1 cellular context compared by ENCODE assay signal in the genomic region with DNA sequence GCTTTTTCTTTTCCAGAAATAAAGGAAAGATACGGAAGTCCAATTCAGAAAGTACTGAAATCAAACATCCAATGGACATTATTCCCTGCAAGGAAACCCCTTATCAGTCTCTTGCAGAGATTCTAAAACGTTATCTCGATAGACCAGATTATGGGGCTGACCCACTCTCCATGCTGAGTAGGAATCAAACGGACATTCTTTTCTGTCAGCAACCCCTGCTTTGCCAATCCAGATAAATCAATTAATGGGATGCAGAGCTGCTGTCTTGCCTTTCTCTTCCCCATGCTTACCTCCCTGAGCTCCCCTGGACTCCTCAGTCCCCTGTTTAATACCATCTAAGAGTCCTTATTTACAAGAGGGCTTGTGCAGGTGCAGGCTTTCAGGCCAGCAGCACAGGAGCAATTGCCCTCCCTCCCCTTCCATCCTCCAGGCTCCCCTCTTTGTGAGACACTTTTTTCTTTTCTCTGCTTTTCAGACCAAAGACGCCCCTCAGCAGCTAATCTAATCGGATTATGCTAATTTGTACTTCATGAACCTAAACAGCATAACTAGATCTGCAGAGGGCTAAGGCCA.
TF ChIP-seq lines count a peak whose summit lies in the region.

No MANE protein-coding gene starts in this region.

TF ChIP-seq in WTC11, 78 proteins besides CTCF, POLR2A, EP300 and RAD21 (continued from another document):
- TF ChIP-seq, protein P1, sequence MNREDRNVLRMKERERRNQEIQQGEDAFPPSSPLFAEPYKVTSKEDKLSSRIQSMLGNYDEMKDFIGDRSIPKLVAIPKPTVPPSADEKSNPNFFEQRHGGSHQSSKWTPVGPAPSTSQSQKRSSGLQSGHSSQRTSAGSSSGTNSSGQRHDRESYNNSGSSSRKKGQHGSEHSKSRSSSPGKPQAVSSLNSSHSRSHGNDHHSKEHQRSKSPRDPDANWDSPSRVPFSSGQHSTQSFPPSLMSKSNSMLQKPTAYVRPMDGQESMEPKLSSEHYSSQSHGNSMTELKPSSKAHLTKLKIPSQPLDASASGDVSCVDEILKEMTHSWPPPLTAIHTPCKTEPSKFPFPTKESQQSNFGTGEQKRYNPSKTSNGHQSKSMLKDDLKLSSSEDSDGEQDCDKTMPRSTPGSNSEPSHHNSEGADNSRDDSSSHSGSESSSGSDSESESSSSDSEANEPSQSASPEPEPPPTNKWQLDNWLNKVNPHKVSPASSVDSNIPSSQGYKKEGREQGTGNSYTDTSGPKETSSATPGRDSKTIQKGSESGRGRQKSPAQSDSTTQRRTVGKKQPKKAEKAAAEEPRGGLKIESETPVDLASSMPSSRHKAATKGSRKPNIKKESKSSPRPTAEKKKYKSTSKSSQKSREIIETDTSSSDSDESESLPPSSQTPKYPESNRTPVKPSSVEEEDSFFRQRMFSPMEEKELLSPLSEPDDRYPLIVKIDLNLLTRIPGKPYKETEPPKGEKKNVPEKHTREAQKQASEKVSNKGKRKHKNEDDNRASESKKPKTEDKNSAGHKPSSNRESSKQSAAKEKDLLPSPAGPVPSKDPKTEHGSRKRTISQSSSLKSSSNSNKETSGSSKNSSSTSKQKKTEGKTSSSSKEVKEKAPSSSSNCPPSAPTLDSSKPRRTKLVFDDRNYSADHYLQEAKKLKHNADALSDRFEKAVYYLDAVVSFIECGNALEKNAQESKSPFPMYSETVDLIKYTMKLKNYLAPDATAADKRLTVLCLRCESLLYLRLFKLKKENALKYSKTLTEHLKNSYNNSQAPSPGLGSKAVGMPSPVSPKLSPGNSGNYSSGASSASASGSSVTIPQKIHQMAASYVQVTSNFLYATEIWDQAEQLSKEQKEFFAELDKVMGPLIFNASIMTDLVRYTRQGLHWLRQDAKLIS (CRISPR knock-in tag; IDR thresholded peaks at IDR 0.05; ENCODE audit: borderline replicate concordance) = no peak
- TF ChIP-seq, protein P2, sequence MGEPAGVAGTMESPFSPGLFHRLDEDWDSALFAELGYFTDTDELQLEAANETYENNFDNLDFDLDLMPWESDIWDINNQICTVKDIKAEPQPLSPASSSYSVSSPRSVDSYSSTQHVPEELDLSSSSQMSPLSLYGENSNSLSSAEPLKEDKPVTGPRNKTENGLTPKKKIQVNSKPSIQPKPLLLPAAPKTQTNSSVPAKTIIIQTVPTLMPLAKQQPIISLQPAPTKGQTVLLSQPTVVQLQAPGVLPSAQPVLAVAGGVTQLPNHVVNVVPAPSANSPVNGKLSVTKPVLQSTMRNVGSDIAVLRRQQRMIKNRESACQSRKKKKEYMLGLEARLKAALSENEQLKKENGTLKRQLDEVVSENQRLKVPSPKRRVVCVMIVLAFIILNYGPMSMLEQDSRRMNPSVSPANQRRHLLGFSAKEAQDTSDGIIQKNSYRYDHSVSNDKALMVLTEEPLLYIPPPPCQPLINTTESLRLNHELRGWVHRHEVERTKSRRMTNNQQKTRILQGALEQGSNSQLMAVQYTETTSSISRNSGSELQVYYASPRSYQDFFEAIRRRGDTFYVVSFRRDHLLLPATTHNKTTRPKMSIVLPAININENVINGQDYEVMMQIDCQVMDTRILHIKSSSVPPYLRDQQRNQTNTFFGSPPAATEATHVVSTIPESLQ (CRISPR knock-in tag; IDR thresholded peaks at IDR 0.05) = no peak
- TF ChIP-seq MYBL2 (CRISPR knock-in tag; IDR thresholded peaks at IDR 0.05) (no peak), ZBTB21 (CRISPR knock-in tag; IDR thresholded peaks at IDR 0.05; ENCODE audit: borderline replicate concordance) (no peak), GTF2I (CRISPR knock-in tag; conservative IDR thresholded peaks at IDR 0.05) (no peak), RELA (CRISPR knock-in tag; IDR thresholded peaks at IDR 0.05; ENCODE audit: borderline replicate concordance) (no peak), NR1H2 (CRISPR knock-in tag; IDR thresholded peaks at IDR 0.05) (no peak), ZNF423 (CRISPR knock-in tag; IDR thresholded peaks at IDR 0.05) (no peak), PRRX2 (CRISPR knock-in tag; IDR thresholded peaks at IDR 0.05) (no peak), NFE2L1 (CRISPR knock-in tag; IDR thresholded peaks at IDR 0.05) (no peak), ZNF416 (CRISPR knock-in tag; IDR thresholded peaks at IDR 0.05) (no peak), ATF1 (CRISPR knock-in tag; IDR thresholded peaks at IDR 0.05) (no peak), NR3C1 (CRISPR knock-in tag; conservative IDR thresholded peaks at IDR 0.05; ENCODE audit: low read depth) (no peak)
- TF ChIP-seq, protein P3, sequence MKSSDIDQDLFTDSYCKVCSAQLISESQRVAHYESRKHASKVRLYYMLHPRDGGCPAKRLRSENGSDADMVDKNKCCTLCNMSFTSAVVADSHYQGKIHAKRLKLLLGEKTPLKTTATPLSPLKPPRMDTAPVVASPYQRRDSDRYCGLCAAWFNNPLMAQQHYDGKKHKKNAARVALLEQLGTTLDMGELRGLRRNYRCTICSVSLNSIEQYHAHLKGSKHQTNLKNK (CRISPR knock-in tag; IDR thresholded peaks at IDR 0.05) = no peak
- TF ChIP-seq, protein P4, sequence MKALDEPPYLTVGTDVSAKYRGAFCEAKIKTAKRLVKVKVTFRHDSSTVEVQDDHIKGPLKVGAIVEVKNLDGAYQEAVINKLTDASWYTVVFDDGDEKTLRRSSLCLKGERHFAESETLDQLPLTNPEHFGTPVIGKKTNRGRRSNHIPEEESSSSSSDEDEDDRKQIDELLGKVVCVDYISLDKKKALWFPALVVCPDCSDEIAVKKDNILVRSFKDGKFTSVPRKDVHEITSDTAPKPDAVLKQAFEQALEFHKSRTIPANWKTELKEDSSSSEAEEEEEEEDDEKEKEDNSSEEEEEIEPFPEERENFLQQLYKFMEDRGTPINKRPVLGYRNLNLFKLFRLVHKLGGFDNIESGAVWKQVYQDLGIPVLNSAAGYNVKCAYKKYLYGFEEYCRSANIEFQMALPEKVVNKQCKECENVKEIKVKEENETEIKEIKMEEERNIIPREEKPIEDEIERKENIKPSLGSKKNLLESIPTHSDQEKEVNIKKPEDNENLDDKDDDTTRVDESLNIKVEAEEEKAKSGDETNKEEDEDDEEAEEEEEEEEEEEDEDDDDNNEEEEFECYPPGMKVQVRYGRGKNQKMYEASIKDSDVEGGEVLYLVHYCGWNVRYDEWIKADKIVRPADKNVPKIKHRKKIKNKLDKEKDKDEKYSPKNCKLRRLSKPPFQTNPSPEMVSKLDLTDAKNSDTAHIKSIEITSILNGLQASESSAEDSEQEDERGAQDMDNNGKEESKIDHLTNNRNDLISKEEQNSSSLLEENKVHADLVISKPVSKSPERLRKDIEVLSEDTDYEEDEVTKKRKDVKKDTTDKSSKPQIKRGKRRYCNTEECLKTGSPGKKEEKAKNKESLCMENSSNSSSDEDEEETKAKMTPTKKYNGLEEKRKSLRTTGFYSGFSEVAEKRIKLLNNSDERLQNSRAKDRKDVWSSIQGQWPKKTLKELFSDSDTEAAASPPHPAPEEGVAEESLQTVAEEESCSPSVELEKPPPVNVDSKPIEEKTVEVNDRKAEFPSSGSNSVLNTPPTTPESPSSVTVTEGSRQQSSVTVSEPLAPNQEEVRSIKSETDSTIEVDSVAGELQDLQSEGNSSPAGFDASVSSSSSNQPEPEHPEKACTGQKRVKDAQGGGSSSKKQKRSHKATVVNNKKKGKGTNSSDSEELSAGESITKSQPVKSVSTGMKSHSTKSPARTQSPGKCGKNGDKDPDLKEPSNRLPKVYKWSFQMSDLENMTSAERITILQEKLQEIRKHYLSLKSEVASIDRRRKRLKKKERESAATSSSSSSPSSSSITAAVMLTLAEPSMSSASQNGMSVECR (CRISPR knock-in tag; IDR thresholded peaks at IDR 0.05; ENCODE audit: borderline replicate concordance) = no peak
- TF ChIP-seq, protein P5, sequence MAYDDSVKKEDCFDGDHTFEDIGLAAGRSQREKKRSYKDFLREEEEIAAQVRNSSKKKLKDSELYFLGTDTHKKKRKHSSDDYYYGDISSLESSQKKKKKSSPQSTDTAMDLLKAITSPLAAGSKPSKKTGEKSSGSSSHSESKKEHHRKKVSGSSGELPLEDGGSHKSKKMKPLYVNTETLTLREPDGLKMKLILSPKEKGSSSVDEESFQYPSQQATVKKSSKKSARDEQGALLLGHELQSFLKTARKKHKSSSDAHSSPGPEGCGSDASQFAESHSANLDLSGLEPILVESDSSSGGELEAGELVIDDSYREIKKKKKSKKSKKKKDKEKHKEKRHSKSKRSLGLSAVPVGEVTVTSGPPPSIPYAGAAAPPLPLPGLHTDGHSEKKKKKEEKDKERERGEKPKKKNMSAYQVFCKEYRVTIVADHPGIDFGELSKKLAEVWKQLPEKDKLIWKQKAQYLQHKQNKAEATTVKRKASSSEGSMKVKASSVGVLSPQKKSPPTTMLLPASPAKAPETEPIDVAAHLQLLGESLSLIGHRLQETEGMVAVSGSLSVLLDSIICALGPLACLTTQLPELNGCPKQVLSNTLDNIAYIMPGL (CRISPR knock-in tag; IDR thresholded peaks at IDR 0.05) = no peak
- TF ChIP-seq, protein P6, sequence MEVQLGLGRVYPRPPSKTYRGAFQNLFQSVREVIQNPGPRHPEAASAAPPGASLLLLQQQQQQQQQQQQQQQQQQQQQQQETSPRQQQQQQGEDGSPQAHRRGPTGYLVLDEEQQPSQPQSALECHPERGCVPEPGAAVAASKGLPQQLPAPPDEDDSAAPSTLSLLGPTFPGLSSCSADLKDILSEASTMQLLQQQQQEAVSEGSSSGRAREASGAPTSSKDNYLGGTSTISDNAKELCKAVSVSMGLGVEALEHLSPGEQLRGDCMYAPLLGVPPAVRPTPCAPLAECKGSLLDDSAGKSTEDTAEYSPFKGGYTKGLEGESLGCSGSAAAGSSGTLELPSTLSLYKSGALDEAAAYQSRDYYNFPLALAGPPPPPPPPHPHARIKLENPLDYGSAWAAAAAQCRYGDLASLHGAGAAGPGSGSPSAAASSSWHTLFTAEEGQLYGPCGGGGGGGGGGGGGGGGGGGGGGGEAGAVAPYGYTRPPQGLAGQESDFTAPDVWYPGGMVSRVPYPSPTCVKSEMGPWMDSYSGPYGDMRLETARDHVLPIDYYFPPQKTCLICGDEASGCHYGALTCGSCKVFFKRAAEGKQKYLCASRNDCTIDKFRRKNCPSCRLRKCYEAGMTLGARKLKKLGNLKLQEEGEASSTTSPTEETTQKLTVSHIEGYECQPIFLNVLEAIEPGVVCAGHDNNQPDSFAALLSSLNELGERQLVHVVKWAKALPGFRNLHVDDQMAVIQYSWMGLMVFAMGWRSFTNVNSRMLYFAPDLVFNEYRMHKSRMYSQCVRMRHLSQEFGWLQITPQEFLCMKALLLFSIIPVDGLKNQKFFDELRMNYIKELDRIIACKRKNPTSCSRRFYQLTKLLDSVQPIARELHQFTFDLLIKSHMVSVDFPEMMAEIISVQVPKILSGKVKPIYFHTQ (CRISPR knock-in tag; IDR thresholded peaks at IDR 0.05) = no peak
TF ChIP-seq in WTC11: peak in this region for 0.
